ENCODE assay signal across 1 cellular context in the genomic region with DNA sequence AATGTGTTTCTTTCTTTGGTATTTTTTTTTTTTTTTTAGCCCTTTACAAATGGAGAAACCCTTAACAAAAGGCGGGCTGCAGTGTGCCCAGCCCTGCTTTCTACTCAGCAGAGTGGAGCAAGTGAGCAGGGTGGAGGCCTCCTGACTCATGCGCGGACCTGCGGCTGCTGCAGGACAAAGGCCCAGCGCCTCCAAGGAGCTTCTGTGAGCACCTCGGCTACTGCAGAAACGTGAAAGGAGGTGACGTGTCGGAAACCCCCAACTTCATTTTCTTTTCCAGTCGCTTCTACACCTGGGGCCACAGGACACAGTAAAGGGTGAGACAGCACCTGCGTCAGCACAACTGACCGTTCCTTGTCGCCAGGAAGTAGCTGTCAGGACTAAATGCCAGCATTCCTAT.
TF ChIP-seq lines count a peak whose summit lies in the region.

No MANE protein-coding gene starts in this region.

TF ChIP-seq in H1, 55 proteins besides CTCF, POLR2A, EP300 and RAD21:
- TF ChIP-seq GABPA (IDR thresholded peaks at IDR 0.05; ENCODE audit: borderline replicate concordance, insufficient read depth, low read length), result 0 out of 2 replicates have a peak, but pooled peaks have one; percentile 17
- no peak for TF ChIP-seq YY1 (IDR thresholded peaks at IDR 0.05; ENCODE audit: low read depth, low read length)
